Comparison of ENCODE assay signal across 9 cellular contexts in the genomic region with DNA sequence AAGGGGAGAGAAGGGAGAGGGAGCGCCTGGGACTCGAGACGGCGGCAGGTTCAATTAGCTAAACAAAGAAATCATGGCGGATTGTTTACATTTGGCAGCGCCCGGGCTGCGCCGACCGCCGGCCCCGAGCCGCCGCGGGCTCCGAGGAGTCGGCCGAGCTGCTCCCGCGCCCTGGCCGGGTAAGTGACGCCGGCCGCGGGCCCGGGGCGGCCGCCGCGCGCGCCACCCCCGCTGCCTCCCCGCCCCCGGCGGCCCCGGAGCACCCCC.
A peak's percentile ranks its signal among the peaks of the same experiment; 100 is the strongest.
DNase-seq lines count a peak whose midpoint lies in the region; TF ChIP-seq lines count a peak whose summit lies in the region.
"Had no signal": no experiment of that assay in that cellular context is flagged by ENCODE, and none has a peak within 500 bp of the region (broad histone marks: within the 10 kb centered on the region; RNA-seq: fewer than 3 reads in every experiment).

No MANE protein-coding gene starts in this region.

- H3K27ac ChIP-seq in HL-60 (replicated peaks) (no peak overlapping the region), iPS DF 6.9 (ENCODE audit: low read length) (no peak overlapping the region), subcutaneous abdominal adipose tissue (ENCODE audit: low read depth, low read length) (no peak overlapping the region)
- H3K27ac ChIP-seq: C4-2B had no signal

- H3K36me3 ChIP-seq in iPS DF 6.9 (ENCODE audit: control insufficient read depth, insufficient read depth, low read length) = no peaks in the 10 kb centered on the region
- no peaks in the 10 kb centered on the region for H3K36me3 ChIP-seq in subcutaneous abdominal adipose tissue (ENCODE audit: control insufficient read depth in 5 of 5, insufficient read depth in 5 of 5, low read length in 5 of 5)

- H3K36me3 Mint-ChIP-seq in T-helper 2 cell treated with Interferon-gamma antibody and Interleukin-4, amounts not matched to agents 5 μg/mL and 100 μg/mL, for 36 hours (ENCODE audit: low read depth) = peaks cover 1% of the 10 kb centered on the region

- peak overlapping the region; percentile 69 for H3K4me3 Mint-ChIP-seq in T-helper 2 cell treated with Interferon-gamma antibody and Interleukin-4, amounts not matched to agents 5 μg/mL and 100 μg/mL, for 36 hours

- H3K27me3 ChIP-seq in HL-60 (ENCODE audit: insufficient read depth, poor library complexity, severe bottlenecking) = peaks cover 30% of the 10 kb centered on the region
- no peaks in the 10 kb centered on the region for H3K27me3 ChIP-seq in iPS DF 6.9 (ENCODE audit: control insufficient read depth, insufficient read depth, low read length)
- H3K27me3 ChIP-seq in subcutaneous abdominal adipose tissue (ENCODE audit: control insufficient read depth in 5 of 5, insufficient read depth in 4 of 5, low read length in 5 of 5) = peaks cover 5 to 18% (median 10%) of the 10 kb centered on the region in 5 donors

- no peak for TF ChIP-seq CTCF in HL-60 (IDR thresholded peaks at IDR 0.05; ENCODE audit: insufficient read depth, low read length)

- peak overlapping the region; percentile 52 for H3K4me3 ChIP-seq in HL-60 (replicated peaks; ENCODE audit: insufficient read depth, low read length)
- H3K4me3 ChIP-seq in iPS DF 6.9 (ENCODE audit: low read length) = peak overlapping the region; percentile 42; the same call in 1 of the 2 replicates
- H3K4me3 ChIP-seq in subcutaneous abdominal adipose tissue (ENCODE audit: low read depth in 1 of 5, low read length in 5 of 5) = peak overlapping the region; percentile 22 to 53 (median 49)

- DNase-seq in NCI-H2029 (lab: John Stamatoyannopoulos, UW) = peak; percentile 39
- DNase-seq in NCI-H2029 treated with DMSO at 0.1 percent for 48 hours (lab: John Stamatoyannopoulos, UW) = no peak
- DNase-seq in HL-60 (ENCODE audit: low read depth in 1 of 2, low spot score in 1 of 2) = no peak
- DNase-seq in T-helper 2 cell treated with Interferon-gamma antibody and Interleukin-4, amounts not matched to agents 5 μg/mL and 100 μg/mL, for 36 hours (ENCODE audit: low spot score) = no peak
- DNase-seq in iPS DF 6.9 (ENCODE audit: low read depth, low spot score) = no peak
- DNase-seq in activated gamma-delta T cell treated with Interleukin-2 at 50 U/mL for 16 hours = no peak
- DNase-seq in pons (ENCODE audit: low spot score) = no peak

- no CpG with 5 or more reads among the region's 37 CpGs for WGBS in iPS DF 6.9 (ENCODE audit: insufficient coverage, insufficient read length)

- no peak overlapping the region for H3K27ac Mint-ChIP-seq in T-helper 2 cell treated with Interferon-gamma antibody and Interleukin-4, amounts not matched to agents 5 μg/mL and 100 μg/mL, for 36 hours

- no peaks in the 10 kb centered on the region for H3K9me3 ChIP-seq in iPS DF 6.9 (ENCODE audit: control insufficient read depth, insufficient read depth, low read length)
- H3K9me3 ChIP-seq in subcutaneous abdominal adipose tissue (ENCODE audit: control insufficient read depth in 5 of 5, low read length in 5 of 5) = no peaks in the 10 kb centered on the region

- H3K9me3 Mint-ChIP-seq in T-helper 2 cell treated with Interferon-gamma antibody and Interleukin-4, amounts not matched to agents 5 μg/mL and 100 μg/mL, for 36 hours = no peaks in the 10 kb centered on the region

- peaks cover 39% of the 10 kb centered on the region for H3K27me3 Mint-ChIP-seq in T-helper 2 cell treated with Interferon-gamma antibody and Interleukin-4, amounts not matched to agents 5 μg/mL and 100 μg/mL, for 36 hours (ENCODE audit: low read depth)

- no peak overlapping the region for H3K9ac ChIP-seq in subcutaneous abdominal adipose tissue (ENCODE audit: low read length in 5 of 5)

- H3K4me1 ChIP-seq in iPS DF 6.9 (ENCODE audit: control insufficient read depth, insufficient read depth, low read length) (peaks cover 4% of the 10 kb centered on the region; the same call in 1 of the 2 replicates), subcutaneous abdominal adipose tissue (ENCODE audit: control insufficient read depth in 5 of 5, insufficient read depth in 5 of 5, low read length in 5 of 5) (peaks cover 0 to 14% (median 9%) of the 10 kb centered on the region in 5 donors)

- peaks cover 1% of the 10 kb centered on the region for H3K4me1 Mint-ChIP-seq in T-helper 2 cell treated with Interferon-gamma antibody and Interleukin-4, amounts not matched to agents 5 μg/mL and 100 μg/mL, for 36 hours (ENCODE audit: low read depth)
